Comparison of ENCODE assay signal across 8 cellular contexts in genomic region chr9:25678147-25678666, GRCh38. TPM values are rescaled to one million over a fixed set of nuclear protein-coding genes. Genes with fewer than 3 reads are reported as not detected.
DNase-seq lines count a peak whose midpoint lies in the region; ATAC-seq and TF ChIP-seq lines count a peak whose summit lies in the region.

TSS of gene TUSC1 (minus strand) at chr9:25678444. CDS start at chr9:25678312, 132 bp downstream.

- H3K27me3 Mint-ChIP-seq in type B pancreatic cell = no peaks in the 10 kb centered on the region

- H3K4me1 Mint-ChIP-seq in type B pancreatic cell (ENCODE audit: unreplicated experiment) = no peaks in the 10 kb centered on the region

- no peak within 1 kb of the TSS for H3K27ac Mint-ChIP-seq in type B pancreatic cell

- peak within 1 kb of the TSS; percentile 58 for H3K4me3 Mint-ChIP-seq in type B pancreatic cell

- no peaks in the 10 kb centered on the region for H4K20me1 ChIP-seq in fibroblast of lung (ENCODE audit: control insufficient read depth, extremely low read depth, insufficient read depth, low read length)

- H3K4me1 ChIP-seq in fibroblast of lung (ENCODE audit: control insufficient read depth, extremely low read depth, insufficient read depth, low read length) (no peaks in the 10 kb centered on the region), mucosa of rectum (ENCODE audit: control insufficient read depth in 2 of 2, insufficient read depth in 2 of 2, low read length in 2 of 2) (peaks cover 0 to 7% of the 10 kb centered on the region in 2 donors)

- H3K9ac ChIP-seq in fibroblast of lung (ENCODE audit: insufficient read depth, low read length) (peak within 1 kb of the TSS; percentile 87), mucosa of rectum (ENCODE audit: low read depth in 1 of 2, low read length in 2 of 2) (peak within 1 kb of the TSS; percentile 81 to 95)

- no peaks in the 10 kb centered on the region for H3K79me2 ChIP-seq in fibroblast of lung (ENCODE audit: control insufficient read depth, insufficient read depth, low read length)

- peak in 1 of 2 donors; percentile 9 for TF ChIP-seq CTCF in fibroblast of lung (conservative IDR thresholded peaks at IDR 0.05 in 1 of 2, IDR thresholded peaks at IDR 0.05 in 1 of 2; ENCODE audit: low read depth in 1 of 2, low read length in 2 of 2)
- TF ChIP-seq CTCF in type B pancreatic cell (conservative IDR thresholded peaks at IDR 0.05) = no peak

- H3K4me2 ChIP-seq in fibroblast of lung (ENCODE audit: extremely low read depth, insufficient read depth, low read length) = peak within 1 kb of the TSS; percentile 89

- DNase-seq in C1 segment of cervical spinal cord (lab: John Stamatoyannopoulos, UW) (peak; percentile 4 to 95 (median 78)), NCI-H1105 (lab: John Stamatoyannopoulos, UW) (peak; percentile 23), fibroblast of lung (ENCODE audit: low read depth in 2 of 2) (peak; percentile 73 to 83), type B pancreatic cell (ENCODE audit: extremely low spot score, unreplicated experiment) (no peak)
- peak; percentile 2 to 5 for DNase-seq in activated CD4-positive, alpha-beta T cell treated with anti-CD3 and anti-CD28 coated beads, Interleukin-2, amount 50 U/mL, for 48 hours
- DNase-seq in activated CD4-positive, CD25-positive, alpha-beta regulatory T cell (lab: John Stamatoyannopoulos, UW) = no peak

- peak; percentile 45 for ATAC-seq in GM21367 (IDR thresholded peaks at IDR 0.05; ENCODE audit: unreplicated experiment)

- no peaks in the 10 kb centered on the region for H3K36me3 ChIP-seq in fibroblast of lung (ENCODE audit: control insufficient read depth, insufficient read depth, low read length)
- no peaks in the 10 kb centered on the region for H3K36me3 ChIP-seq in mucosa of rectum (ENCODE audit: control insufficient read depth in 2 of 2, insufficient read depth in 2 of 2, low read length in 2 of 2)

- H3K27ac ChIP-seq in fibroblast of lung (ENCODE audit: insufficient read depth, low read length) = peak within 1 kb of the TSS; percentile 84
- H3K27ac ChIP-seq in mucosa of rectum (ENCODE audit: low read depth in 2 of 2, low read length in 2 of 2) = peak within 1 kb of the TSS; percentile 95 to 96

- H3K9me3 ChIP-seq in fibroblast of lung (ENCODE audit: control insufficient read depth, insufficient read depth, low read depth, low read length) = no peaks in the 10 kb centered on the region
- no peaks in the 10 kb centered on the region for H3K9me3 ChIP-seq in mucosa of rectum (ENCODE audit: control insufficient read depth in 2 of 2, low read length in 2 of 2)

- no peaks in the 10 kb centered on the region for H3K27me3 ChIP-seq in fibroblast of lung (ENCODE audit: control insufficient read depth, insufficient read depth, low read length)
- H3K27me3 ChIP-seq in mucosa of rectum (ENCODE audit: control insufficient read depth in 2 of 2, insufficient read depth in 2 of 2, low read length in 2 of 2) = no peaks in the 10 kb centered on the region

- H3K4me3 ChIP-seq in fibroblast of lung (replicated peaks in 1 of 4; ENCODE audit: control extremely low read depth in 1 of 4, insufficient read depth in 1 of 4, low read depth in 3 of 4, low read length in 4 of 4) (peak within 1 kb of the TSS; percentile 64 to 80 (median 77)), mucosa of rectum (ENCODE audit: low read length in 2 of 2) (peak within 1 kb of the TSS; percentile 75 to 81)

- no peaks in the 10 kb centered on the region for H3K36me3 Mint-ChIP-seq in type B pancreatic cell

- peak within 1 kb of the TSS; percentile 91 for H2AFZ ChIP-seq in fibroblast of lung (ENCODE audit: low read length)

- H3K9me3 Mint-ChIP-seq in type B pancreatic cell = peaks cover 4% of the 10 kb centered on the region

RNA-seq across cellular contexts. Expression of gene TUSC1, which starts in this region (rescaled TPM):
- 7.9 and 10.5 TPM in 2 replicates for total RNA-seq in fibroblast of lung
- 3.7 and 4.9 TPM in 2 replicates for polyA plus RNA-seq in fibroblast of lung
- 4.5 and 5.3 TPM in 2 replicates for polyA plus RNA-seq in fibroblast of lung (2012)
- 0.48 and 2.3 TPM in 2 replicates for polyA minus RNA-seq in fibroblast of lung (ENCODE audit: low replicate concordance)
- total RNA-seq in type B pancreatic cell (ENCODE audit: low replicate concordance) = 3.4 TPM in 1 of 2 replicates, not detected in the other

Comparison
In these comparisons a context has a peak if more than half of its experiments do, and no peak if none do; other contexts are left out.
1. DNase-seq: peak in C1 segment of cervical spinal cord (14 of 14), NCI-H1105 (single experiment), activated CD4-positive, alpha-beta T cell treated with anti-CD3 and anti-CD28 coated beads, Interleukin-2, amount 50 U/mL, for 48 hours (2 of 2) and fibroblast of lung (2 of 2); none in type B pancreatic cell (single experiment) and activated CD4-positive, CD25-positive, alpha-beta regulatory T cell (0 of 4).